ENCODE assay signal across 18 cellular contexts in genomic region chr9:16664211-16664610, GRCh38.
DNase-seq lines count a peak whose midpoint lies in the region; FAIRE-seq and TF ChIP-seq lines count a peak whose summit lies in the region.
"Had no signal": no experiment of that assay in that cellular context is flagged by ENCODE, and none has a peak within 500 bp of the region (broad histone marks: within the 10 kb centered on the region; RNA-seq: fewer than 3 reads in every experiment).

No MANE protein-coding gene starts in this region.

- FAIRE-seq in bronchial epithelial cell (lab: Jason Lieb, UNC) = peak; percentile 62
- FAIRE-seq: GM18507 had no signal

- no peak overlapping the region for H3K4me3 ChIP-seq in bronchial epithelial cell (ENCODE audit: low read depth, low read length)
- H3K4me3 ChIP-seq: SJSA1 had no signal

- no peaks in the 10 kb centered on the region for H3K36me3 ChIP-seq in bronchial epithelial cell (ENCODE audit: control insufficient read depth, insufficient read depth, low read length)
- H3K36me3 ChIP-seq: BE2C, SJSA1 had no signal

- peaks cover 2% of the 10 kb centered on the region for H3K27me3 ChIP-seq in bronchial epithelial cell (ENCODE audit: control insufficient read depth, insufficient read depth, low read length)
- H3K27me3 ChIP-seq: BE2C, SJSA1 had no signal

- DNase-seq in M059J (ENCODE audit: low read depth) (peak; percentile 45), bronchial epithelial cell (ENCODE audit: low read depth) (no peak), iris pigment epithelial cell (ENCODE audit: low read depth) (peak; percentile 44), NCI-H526 (lab: John Stamatoyannopoulos, UW) (no peak), substantia nigra (lab: John Stamatoyannopoulos, UW) (no peak), NCI-H1417 treated with DMSO at 0.1 percent for 48 hours (lab: John Stamatoyannopoulos, UW) (no peak)
- no peak for DNase-seq in stimulated activated CD4-positive, alpha-beta T cell treated with anti-CD3 and anti-CD28 coated beads, Interleukin-4, amount 100 ng/mL, for 4 hours
- DNase-seq: BE2C; CD8-positive, alpha-beta T cell; GOT3; KG1; NCI-H1436 treated with DMSO at 0.1 percent for 48 hours; NCI-H2029 treated with DMSO at 0.1 percent for 48 hours; NCI-H510A; NCI-H82; PC-3 had no signal

- no peak for TF ChIP-seq CTCF in bronchial epithelial cell (IDR thresholded peaks at IDR 0.05; ENCODE audit: insufficient read depth, low read length, severe bottlenecking)

- no peak overlapping the region for H3K27ac ChIP-seq in substantia nigra (ENCODE audit: low read depth, low read length, poor library complexity, severe bottlenecking)
- H3K27ac ChIP-seq: SJSA1 had no signal

Comparison
In these comparisons a context has a peak if more than half of its experiments do, and no peak if none do; other contexts are left out.
1. DNase-seq: peak in M059J (single experiment) and iris pigment epithelial cell (single experiment); none in bronchial epithelial cell (single experiment), stimulated activated CD4-positive, alpha-beta T cell treated with anti-CD3 and anti-CD28 coated beads, Interleukin-4, amount 100 ng/mL, for 4 hours (0 of 2), NCI-H526 (0 of 2), substantia nigra (0 of 49) and NCI-H1417 treated with DMSO at 0.1 percent for 48 hours (single experiment).